ENCODE assay signal across 19 cellular contexts in genomic region chr2:5021148-5021547, GRCh38.
DNase-seq lines count a peak whose midpoint lies in the region; FAIRE-seq and TF ChIP-seq lines count a peak whose summit lies in the region.
"Had no signal": no experiment of that assay in that cellular context is flagged by ENCODE, and none has a peak within 500 bp of the region (broad histone marks: within the 10 kb centered on the region; RNA-seq: fewer than 3 reads in every experiment).

No MANE protein-coding gene starts in this region.

- no peaks in the 10 kb centered on the region for H3K36me3 ChIP-seq in bronchial epithelial cell (ENCODE audit: control insufficient read depth, insufficient read depth, low read length)
- H3K36me3 ChIP-seq: lower lobe of right lung, neural progenitor cell had no signal

- DNase-seq in COLO668 (lab: John Stamatoyannopoulos, UW; ENCODE audit: unreplicated experiment) (peak; percentile 22), NAMALWA (ENCODE audit: low spot score) (peak; percentile 9), NCI-H748 (lab: John Stamatoyannopoulos, UW; ENCODE audit: unreplicated experiment) (peak; percentile 76), bronchial epithelial cell (ENCODE audit: low read depth) (peak; percentile 2), posterior cingulate gyrus (no peak), NCI-H1436 (lab: John Stamatoyannopoulos, UW) (no peak), NCI-H128 (lab: John Stamatoyannopoulos, UW; ENCODE audit: unreplicated experiment) (no peak)
- DNase-seq: activated CD4-positive, alpha-beta T cell treated with anti-CD3 and anti-CD28 coated beads, Interleukin-2, amount 50 U/mL, for 4 hours; activated CD8-positive, alpha-beta memory T cell treated with anti-CD3 and anti-CD28 coated beads, Interleukin-2, amount 50 U/mL, for 4 hours; aorta; DMS 273 treated with DMSO at 0.1 percent for 48 hours; islet precursor cell; lower lobe of right lung; NCI-H1048; NCI-H446; substantia nigra; T-helper 9 cell had no signal

- H3K4me3 ChIP-seq in bronchial epithelial cell (ENCODE audit: low read depth, low read length), result no peak overlapping the region
- H3K4me3 ChIP-seq: lower lobe of right lung, neural progenitor cell had no signal

- no peaks in the 10 kb centered on the region for H3K27me3 ChIP-seq in bronchial epithelial cell (ENCODE audit: control insufficient read depth, insufficient read depth, low read length)
- H3K27me3 ChIP-seq: neural progenitor cell had no signal

- TF ChIP-seq CTCF in bronchial epithelial cell (IDR thresholded peaks at IDR 0.05; ENCODE audit: insufficient read depth, low read length, severe bottlenecking), result no peak

- FAIRE-seq in bronchial epithelial cell (lab: Jason Lieb, UNC), result no peak
- FAIRE-seq: HTR-8/SVneo had no signal

- intact Hi-C loops in posterior cingulate gyrus (cut with DNase I), result no loop called here

Comparison
In these comparisons a context has a peak if more than half of its experiments do, and no peak if none do; other contexts are left out.
1. DNase-seq: peak in COLO668 (single experiment), NAMALWA (single experiment), NCI-H748 (single experiment) and bronchial epithelial cell (single experiment); none in posterior cingulate gyrus (0 of 10), NCI-H1436 (single experiment) and NCI-H128 (single experiment).